22 cellular contexts compared by ENCODE assay signal in genomic region chr2:16256601-16257000, GRCh38.
"Had no signal": no experiment of that assay in that cellular context is flagged by ENCODE, and none has a peak within 500 bp of the region (broad histone marks: within the 10 kb centered on the region; RNA-seq: fewer than 3 reads in every experiment).

No MANE protein-coding gene starts in this region.

- H3K4me1 Mint-ChIP-seq: memory B cell, naive B cell had no signal

- H3K4me3 Mint-ChIP-seq: effector memory CD8-positive, alpha-beta T cell; memory B cell; naive B cell; natural killer cell treated with Interleukin-12 subunit alpha and Interleukin-12 subunit beta and Interleukin-15 and Interleukin-18, amount 100 ng/mL, for 72 hours; neural progenitor cell; stimulated activated naive CD8-positive, alpha-beta T cell treated with anti-CD3 and anti-CD28 coated beads, Interleukin-15, amount 100 ng/mL, for 72 hours had no signal

- H3K9me3 Mint-ChIP-seq: memory B cell; natural killer cell treated with Interleukin-12 subunit alpha and Interleukin-12 subunit beta and Interleukin-15 and Interleukin-18, amount 100 ng/mL, for 72 hours; stimulated activated naive CD8-positive, alpha-beta T cell treated with anti-CD3 and anti-CD28 coated beads, Interleukin-15, amount 100 ng/mL, for 72 hours had no signal

- H3K27ac ChIP-seq: epithelial cell of prostate, gastrocnemius medialis, neural progenitor cell, prostate gland, right atrium auricular region, sigmoid colon, suprapubic skin had no signal

- H3K4me1 ChIP-seq: prostate gland, right atrium auricular region, sigmoid colon, suprapubic skin had no signal

- H2AFZ ChIP-seq: neural progenitor cell had no signal

- H3K27me3 ChIP-seq: gastrocnemius medialis, neural progenitor cell, right atrium auricular region, sigmoid colon had no signal

- H3K36me3 Mint-ChIP-seq: memory B cell; naive B cell; natural killer cell treated with Interleukin-12 subunit alpha and Interleukin-12 subunit beta and Interleukin-15 and Interleukin-18, amount 100 ng/mL, for 72 hours had no signal

- H3K4me2 ChIP-seq: neural progenitor cell had no signal

- H3K4me3 ChIP-seq: gastrocnemius medialis, lung, neural progenitor cell, prostate gland, right atrium auricular region, sigmoid colon, suprapubic skin had no signal

- H3K27ac Mint-ChIP-seq: effector memory CD8-positive, alpha-beta T cell; memory B cell; naive B cell; natural killer cell treated with Interleukin-12 subunit alpha and Interleukin-12 subunit beta and Interleukin-15 and Interleukin-18, amount 100 ng/mL, for 72 hours; neural progenitor cell had no signal

- H3K36me3 ChIP-seq: gastrocnemius medialis, neural progenitor cell, prostate gland, right atrium auricular region, sigmoid colon, suprapubic skin had no signal

- DNase-seq: cortex of kidney; effector memory CD8-positive, alpha-beta T cell; foreskin fibroblast; gastrocnemius medialis; kidney; naive B cell; sigmoid colon; small intestine; stimulated activated CD4-positive, alpha-beta T cell treated with anti-CD3 and anti-CD28 coated beads, Interleukin-15, amount 100 ng/mL, for 24 hours; stimulated activated CD4-positive, alpha-beta T cell treated with anti-CD3 and anti-CD28 coated beads, Interleukin-2, amount 100 ng/mL, for 48 hours; stimulated activated CD8-positive, alpha-beta memory T cell treated with anti-CD3 and anti-CD28 coated beads, Interleukin-4, amount 100 ng/mL, for 48 hours; stimulated activated naive CD4-positive, alpha-beta T cell; stimulated activated naive CD8-positive, alpha-beta T cell treated with anti-CD3 and anti-CD28 coated beads, Interleukin-15, amount 100 ng/mL, for 72 hours; trophoblast cell had no signal

- H3K9me3 ChIP-seq: gastrocnemius medialis, prostate gland, right atrium auricular region, sigmoid colon, suprapubic skin had no signal

- H3K9ac ChIP-seq: neural progenitor cell had no signal
